Comparison of ENCODE assay signal across 16 cellular contexts in the genomic region with DNA sequence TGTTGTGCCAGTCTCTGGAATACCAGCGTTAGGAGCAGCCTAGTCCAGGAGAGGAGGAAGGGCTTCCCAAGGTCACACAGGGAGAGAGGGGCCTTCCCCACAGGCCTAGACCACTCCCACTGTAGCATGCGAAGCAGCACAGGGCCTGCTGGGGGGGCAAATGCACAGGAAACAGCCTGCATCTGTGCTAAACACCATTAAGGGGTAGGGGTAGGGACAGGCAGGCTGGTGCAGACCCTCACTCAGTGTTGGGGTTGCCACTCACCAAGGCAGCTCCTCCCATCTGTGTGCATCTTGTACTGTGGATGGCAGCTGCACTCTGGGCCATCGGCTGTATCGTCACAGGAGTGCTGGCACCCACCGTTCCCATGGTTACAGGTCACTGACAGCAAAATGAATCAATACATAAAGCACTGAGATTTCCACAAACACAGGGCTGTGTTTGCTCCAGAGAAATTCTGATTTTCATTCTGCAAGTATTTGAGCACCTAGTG. TPM values are rescaled to one million over a fixed set of nuclear protein-coding genes. Genes with fewer than 3 reads are reported as not detected.
DNase-seq lines count a peak whose midpoint lies in the region; ATAC-seq, FAIRE-seq and TF ChIP-seq lines count a peak whose summit lies in the region.
"Had no signal": no experiment of that assay in that cellular context is flagged by ENCODE, and none has a peak within 500 bp of the region (broad histone marks: within the 10 kb centered on the region; RNA-seq: fewer than 3 reads in every experiment).

No MANE protein-coding gene starts in this region.

- BruUV-seq in HepG2 (replicated peaks; lab: Mats Ljungman, UMichigan) = no TSS peak

- POLR2A ChIA-PET in SK-N-SH (lab: Yijun Ruan, JAX) (interaction anchor here (0.5 kb wide), 1 partner anchor 38 kb away, joined by 3 read pairs; no protein-coding TSS in a partner anchor), HepG2 (lab: Yijun Ruan, JAX) (no interaction called here)

- in situ Hi-C loops in HepG2 (cut with HindIII; ENCODE audit: extremely low pct_ligation_motif_present, low pct_unique_long_range_greater_than_20kb) = no loop called here

- no peak for TF ChIP-seq POLR2A in HepG2 (IDR thresholded peaks at IDR 0.05; ENCODE audit: insufficient read depth in 1 of 2, low read depth in 2 of 2, low read length in 2 of 2)

- H3K36me3 ChIP-seq in SK-N-SH (replicated peaks in 1 of 2; ENCODE audit: control insufficient read depth in 1 of 2, insufficient read depth in 2 of 2, low read length in 1 of 2) (no peaks in the 10 kb centered on the region), HepG2 (replicated peaks in 1 of 2; ENCODE audit: control insufficient read depth in 1 of 2, insufficient read depth in 2 of 2, low read length in 2 of 2) (no peaks in the 10 kb centered on the region), subcutaneous abdominal adipose tissue (ENCODE audit: control insufficient read depth in 5 of 5, insufficient read depth in 5 of 5, low read length in 5 of 5) (peaks cover 0 to 33% (median 22%) of the 10 kb centered on the region in 5 donors)
- H3K36me3 ChIP-seq: heart right ventricle, neutrophil had no signal

- H3F3A ChIP-seq in SK-N-SH (replicated peaks; ENCODE audit: insufficient read depth) = no peaks in the 10 kb centered on the region

- no peaks in the 10 kb centered on the region for H3K79me2 ChIP-seq in SK-N-SH (ENCODE audit: insufficient read depth)
- no peaks in the 10 kb centered on the region for H3K79me2 ChIP-seq in HepG2 (ENCODE audit: insufficient read depth, low read length)

- no peak overlapping the region for H3K9ac ChIP-seq in SK-N-SH
- H3K9ac ChIP-seq in HepG2 (ENCODE audit: insufficient read depth, low read depth, low read length) = no peak overlapping the region
- no peak overlapping the region for H3K9ac ChIP-seq in subcutaneous abdominal adipose tissue (ENCODE audit: low read length in 5 of 5)

- CTCF ChIA-PET in SK-N-SH (lab: Yijun Ruan, JAX) = interaction anchor here (1.3 to 1.6 kb wide), 2 partner anchors 50 to 67 kb away, joined by 3 to 4 read pairs; no protein-coding TSS in a partner anchor
- CTCF ChIA-PET in HepG2 (lab: Yijun Ruan, JAX; ENCODE audit: low intra/inter-chr PET ratio, low total read pairs) = no interaction called here

- ATAC-seq in SK-N-SH treated with all-trans-retinoic acid at 6 μM for 48 hours (no peak), HepG2 (peak; percentile 84), HG02852 (IDR thresholded peaks at IDR 0.05; ENCODE audit: unreplicated experiment) (no peak)
- ATAC-seq: GM12878 had no signal

- H3K4me3 ChIP-seq in SK-N-SH (ENCODE audit: low read depth in 2 of 2, low read length in 1 of 2) (no peak overlapping the region), HepG2 (replicated peaks in 1 of 3; ENCODE audit: insufficient read depth in 1 of 3, low read depth in 2 of 3, low read length in 3 of 3) (peak overlapping the region in 1 of 3 experiments; percentile 15; a peak in 1 of 6 replicates), subcutaneous abdominal adipose tissue (ENCODE audit: low read depth in 1 of 5, low read length in 5 of 5) (peak overlapping the region in 3 of 5 donors; percentile 19 to 38 (median 19))
- H3K4me3 ChIP-seq: GM12878, heart right ventricle had no signal

- H2AFZ ChIP-seq in SK-N-SH (ENCODE audit: low read depth) (no peak overlapping the region), HepG2 (ENCODE audit: low read length) (no peak overlapping the region)

- TF ChIP-seq CTCF in SK-N-SH (IDR thresholded peaks at IDR 0.05) = no peak
- no peak for TF ChIP-seq CTCF in HepG2 (CRISPR knock-in tag; IDR thresholded peaks at IDR 0.05)

- DNase-seq in SK-N-SH = peak; percentile 64
- peak; percentile 71 for DNase-seq in SK-N-DZ (ENCODE audit: low spot score)
- peak; percentile 17 for DNase-seq in HepG2 (ENCODE audit: low spot score)
- DNase-seq in NCI-H2029 treated with DMSO at 0.1 percent for 48 hours (lab: John Stamatoyannopoulos, UW) = no peak
- DNase-seq in amniotic stem cell (lab: John Stamatoyannopoulos, UW) = no peak
- DNase-seq: CD8-positive, alpha-beta memory T cell; effector CD4-positive, alpha-beta T cell; heart right ventricle; NCI-H2171; T-helper 2 cell had no signal

- no peak for FAIRE-seq in HepG2 (lab: Jason Lieb, UNC)
- FAIRE-seq: GM12878, keratinocyte had no signal

- H3K4me1 ChIP-seq in SK-N-SH (ENCODE audit: control insufficient read depth in 1 of 2, insufficient read depth in 2 of 2, low read depth in 1 of 2, low read length in 1 of 2) (peaks cover 0 to 10% of the 10 kb centered on the region in 2 experiments; a peak in 2 of 4 replicates), HepG2 (ENCODE audit: insufficient read depth, low read length) (peaks cover 14% of the 10 kb centered on the region), subcutaneous abdominal adipose tissue (ENCODE audit: control insufficient read depth in 5 of 5, insufficient read depth in 5 of 5, low read length in 5 of 5) (peaks cover 0 to 24% (median 17%) of the 10 kb centered on the region in 5 donors)

- H3K27ac ChIP-seq in SK-N-SH (ENCODE audit: low read depth in 2 of 2, low read length in 1 of 2) (no peak overlapping the region; a peak in 1 of 4 replicates), HepG2 (ENCODE audit: extremely low read length, insufficient read depth, low read length) (no peak overlapping the region), subcutaneous abdominal adipose tissue (ENCODE audit: low read depth, low read length) (no peak overlapping the region)
- H3K27ac ChIP-seq: heart right ventricle, neutrophil had no signal

- TF ChIP-seq EP300 in SK-N-SH (IDR thresholded peaks at IDR 0.05; ENCODE audit: borderline replicate concordance in 1 of 2, low read depth in 1 of 2, low read length in 1 of 2) = no peak
- no peak for TF ChIP-seq EP300 in HepG2 (IDR thresholded peaks at IDR 0.05; ENCODE audit: low read depth in 2 of 2, low read length in 2 of 2)
- no peak for TF ChIP-seq EP300 in HepG2 (CRISPR knock-in tag; IDR thresholded peaks at IDR 0.05; ENCODE audit: borderline replicate concordance)

- TF ChIP-seq RAD21 in SK-N-SH (IDR thresholded peaks at IDR 0.05; ENCODE audit: low read length) (no peak), HepG2 (CRISPR knock-in tag; IDR thresholded peaks at IDR 0.05) (no peak)

- 83% methylated on average over 4 of the region's 5 CpGs for WGBS in SK-N-SH (ENCODE audit: low lambda C conversion rate)
- 17% methylated on average over 1 of the region's 5 CpGs for WGBS in HepG2 (ENCODE audit: low lambda C conversion rate)

- H3K27me3 ChIP-seq in SK-N-SH (ENCODE audit: insufficient read depth) (no peaks in the 10 kb centered on the region), HepG2 (ENCODE audit: control insufficient read depth in 1 of 2, insufficient read depth in 2 of 2, low read length in 2 of 2) (peaks cover 2 to 39% of the 10 kb centered on the region in 2 experiments; a peak in 3 of 5 replicates), subcutaneous abdominal adipose tissue (ENCODE audit: control insufficient read depth in 5 of 5, insufficient read depth in 4 of 5, low read length in 5 of 5) (no peaks in the 10 kb centered on the region)
- H3K27me3 ChIP-seq: neutrophil had no signal

- H3K9me2 ChIP-seq in SK-N-SH = no peaks in the 10 kb centered on the region

- no peaks in the 10 kb centered on the region for H3K9me3 ChIP-seq in SK-N-SH
- no peaks in the 10 kb centered on the region for H3K9me3 ChIP-seq in HepG2 (ENCODE audit: low read length)
- H3K9me3 ChIP-seq in subcutaneous abdominal adipose tissue (ENCODE audit: control insufficient read depth in 5 of 5, low read length in 5 of 5) = no peaks in the 10 kb centered on the region
- H3K9me3 ChIP-seq: heart right ventricle, neutrophil had no signal

- intact Hi-C loops in HepG2 (cut with micrococcal nuclease; ENCODE audit: unreplicated experiment) = loop anchor here (1.0 kb wide), 1 partner anchor 27 kb away; no protein-coding TSS in a partner anchor

- H3K4me2 ChIP-seq in SK-N-SH (no peak overlapping the region), HepG2 (ENCODE audit: low read depth, low read length) (peak overlapping the region; percentile 29; the same call in 1 of the 2 replicates)

- H4K20me1 ChIP-seq in SK-N-SH (ENCODE audit: insufficient read depth) = no peaks in the 10 kb centered on the region
- no peaks in the 10 kb centered on the region for H4K20me1 ChIP-seq in HepG2 (ENCODE audit: insufficient read depth, low read length)

TF ChIP-seq in SK-N-SH treated with all-trans-retinoic acid at 6 μM for 48 hours, 23 proteins besides CTCF, POLR2A, EP300 and RAD21 (continues in another document):
- TF ChIP-seq PPARA (CRISPR knock-in tag; IDR thresholded peaks at IDR 0.05; ENCODE audit: borderline replicate concordance) = no peak
- no peak for TF ChIP-seq ZC3H10 (CRISPR knock-in tag; IDR thresholded peaks at IDR 0.05)

TF ChIP-seq in HepG2, 621 proteins besides CTCF, POLR2A, EP300 and RAD21 (continues in another document):
- TF ChIP-seq DMAP1 (CRISPR knock-in tag; IDR thresholded peaks at IDR 0.05) = no peak

RNA-seq across cellular contexts. Expression of a gene that starts 24.9 kb away (rescaled TPM):
- polyA plus RNA-seq in SK-N-SH (2012; rRNA removed) = 0.70 and 0.76 TPM in 2 replicates
- polyA plus RNA-seq in SK-N-SH (2012; cell fraction: cytosol; rRNA removed) = 0.79 and 0.88 TPM in 2 replicates
- 1.2 and 1.4 TPM in 2 replicates for polyA plus RNA-seq in SK-N-SH (2012; cell fraction: nucleus; rRNA removed)
- polyA plus RNA-seq in SK-N-DZ (2014; cell fraction: cytosol; rRNA removed) = 5.8 and 9.1 TPM in 2 replicates
- 2.0 and 2.3 TPM in 2 replicates for polyA plus RNA-seq in SK-N-DZ (2014; cell fraction: nucleus; rRNA removed)
- not detected in 2 replicates for total RNA-seq in HepG2 (2016; rRNA removed; fragmentation: Illumina TruSeq; extraction: Trizol)
- total RNA-seq in HepG2 (2016; cell fraction: cytosol; rRNA removed; fragmentation: Illumina TruSeq; extraction: Trizol; ENCODE audit: low read depth) = 0.09 TPM in 1 of 2 replicates, not detected in the other
- total RNA-seq in HepG2 (2016; cell fraction: insoluble cytoplasmic fraction; rRNA removed; fragmentation: Illumina TruSeq; extraction: Trizol) = not detected in 2 replicates
- not detected in 2 replicates for total RNA-seq in HepG2 (2016; cell fraction: membrane; rRNA removed; fragmentation: Illumina TruSeq; extraction: Trizol)
- total RNA-seq in HepG2 (2016; cell fraction: nucleus; rRNA removed; fragmentation: Illumina TruSeq; extraction: Trizol) = not detected in 2 replicates
- polyA plus RNA-seq in HepG2 (2011; rRNA removed) = 0.09 TPM in 1 of 2 replicates, not detected in the other
- 0.03 TPM in 1 of 2 replicates, not detected in the other for polyA plus RNA-seq in HepG2 (2011; cell fraction: cytosol; rRNA removed)
- polyA plus RNA-seq in HepG2 (2011; cell fraction: nucleus; rRNA removed) = 0.19 and 0.24 TPM in 2 replicates
- 0.35 TPM in 1 of 2 replicates, not detected in the other for polyA plus RNA-seq in HepG2 (2012)
- not detected in 2 replicates for polyA plus RNA-seq in HepG2 (2016; cell fraction: cytosol; fragmentation: Illumina TruSeq; extraction: Trizol; ENCODE audit: low read depth)
- polyA plus RNA-seq in HepG2 (2016; cell fraction: insoluble cytoplasmic fraction; fragmentation: Illumina TruSeq; extraction: Trizol; ENCODE audit: low read depth) = not detected in 2 replicates
- polyA plus RNA-seq in HepG2 (2016; cell fraction: membrane; fragmentation: Illumina TruSeq; extraction: Trizol; ENCODE audit: low read depth) = not detected in 2 replicates
- not detected in 2 replicates for polyA plus RNA-seq in HepG2 (2016; cell fraction: nucleus; fragmentation: Illumina TruSeq; extraction: Trizol; ENCODE audit: insufficient read depth, low read depth)
- 0.82 TPM in 1 of 2 replicates, not detected in the other for polyA minus RNA-seq in HepG2 (2011; rRNA and poly(A)+ RNA removed; ENCODE audit: low replicate concordance)
- not detected in 2 replicates for polyA minus RNA-seq in HepG2 (2011; cell fraction: cytosol; rRNA and poly(A)+ RNA removed)
- polyA minus RNA-seq in HepG2 (2011; cell fraction: nucleus; rRNA and poly(A)+ RNA removed) = 0.90 and 2.0 TPM in 2 replicates
- polyA plus RNA-seq: CD8-positive, alpha-beta memory T cell had no signal

Comparison
In these comparisons a context has a peak if more than half of its experiments do, and no peak if none do; other contexts are left out.
1. DNase-seq: peak in SK-N-SH (single experiment), SK-N-DZ (single experiment) and HepG2 (single experiment); none in NCI-H2029 treated with DMSO at 0.1 percent for 48 hours (single experiment) and amniotic stem cell (single experiment).
2. H3K4me3 ChIP-seq: peak in subcutaneous abdominal adipose tissue (3 of 5); none in SK-N-SH (0 of 2).